Comparison of ENCODE assay signal across 28 cellular contexts in the genomic region with DNA sequence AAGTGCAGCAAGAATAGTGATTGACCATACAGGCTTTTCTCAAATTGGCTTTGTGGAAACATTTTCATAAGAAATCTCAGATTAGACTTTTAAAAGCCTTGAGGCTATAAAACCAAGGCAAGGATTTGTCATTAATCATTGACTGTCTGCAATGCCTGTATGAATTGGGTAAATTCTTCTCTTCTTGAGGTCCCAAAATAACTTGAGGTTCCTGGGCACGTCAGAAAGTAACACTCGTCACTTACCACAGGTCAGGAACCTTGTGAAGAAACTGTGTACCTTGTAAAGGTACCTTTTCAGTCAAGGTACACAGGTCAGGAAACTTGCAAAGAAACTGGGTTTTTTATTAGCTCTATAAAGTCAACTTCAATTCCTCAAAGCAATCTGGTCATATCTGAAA. TPM values are rescaled to one million over a fixed set of nuclear protein-coding genes. Genes with fewer than 3 reads are reported as not detected.
DNase-seq lines count a peak whose midpoint lies in the region; ATAC-seq, FAIRE-seq and TF ChIP-seq lines count a peak whose summit lies in the region.
"Had no signal": no experiment of that assay in that cellular context is flagged by ENCODE, and none has a peak within 500 bp of the region (broad histone marks: within the 10 kb centered on the region; RNA-seq: fewer than 3 reads in every experiment).

No MANE protein-coding gene starts in this region.

- TF ChIP-seq POLR2A in GM12891 (IDR thresholded peaks at IDR 0.05; ENCODE audit: low read depth, low read length), result no peak

- ATAC-seq in WTC11, result no peak
- ATAC-seq in left colon, result peak; percentile 94
- no peak for ATAC-seq in HG02840 (IDR thresholded peaks at IDR 0.05; ENCODE audit: low FRiP score, unreplicated experiment)

- intact Hi-C loops in left colon (cut with DNase I, micrococcal nuclease), result no loop called here

- H3K9ac ChIP-seq in HUES48 (ENCODE audit: low read depth, low read length), result no peak overlapping the region

- peak overlapping the region; percentile 2 for H3K27ac ChIP-seq in HUES48 (ENCODE audit: low read depth, low read length)
- H3K27ac ChIP-seq: SK-N-MC had no signal

- peaks cover 28% of the 10 kb centered on the region for H3K4me1 ChIP-seq in HUES48 (ENCODE audit: control insufficient read depth, insufficient read depth, low read length)
- H3K4me1 ChIP-seq: BE2C had no signal

- H3K27me3 ChIP-seq in HUES48 (ENCODE audit: control insufficient read depth, insufficient read depth, low read length), result no peaks in the 10 kb centered on the region

- no peak for TF ChIP-seq CTCF in WTC11 (IDR thresholded peaks at IDR 0.05)

- peaks cover 51% of the 10 kb centered on the region for H3K4me1 Mint-ChIP-seq in WTC11

- H3K27me3 Mint-ChIP-seq in WTC11 (ENCODE audit: low read depth), result no peaks in the 10 kb centered on the region
- H3K27me3 Mint-ChIP-seq: CD8-positive, alpha-beta memory T cell had no signal

- H3K9me3 Mint-ChIP-seq in WTC11, result peaks cover 3% of the 10 kb centered on the region; the same call in 1 of the 2 replicates
- H3K9me3 Mint-ChIP-seq: CD8-positive, alpha-beta memory T cell; HFFc6 had no signal

- H3K9me3 ChIP-seq in HUES48 (ENCODE audit: control insufficient read depth, insufficient read depth, low read length), result no peaks in the 10 kb centered on the region
- H3K9me3 ChIP-seq: BE2C, HAP-1 had no signal

- no peak overlapping the region for H3K4me3 ChIP-seq in HUES48 (ENCODE audit: low read depth, low read length)
- H3K4me3 ChIP-seq: HAP-1, SK-N-MC had no signal

- POLR2A ChIA-PET in WTC11 (lab: Charles Lee), result interaction anchor here (0.6 to 0.7 kb wide), 3 partner anchors 9 to 863 kb away, joined by 3 to 7 read pairs (median 3); no protein-coding TSS in a partner anchor

- peaks cover 6% of the 10 kb centered on the region for H3K36me3 Mint-ChIP-seq in WTC11

- no peaks in the 10 kb centered on the region for H3K36me3 ChIP-seq in HUES48 (ENCODE audit: control insufficient read depth, insufficient read depth, low read length)
- H3K36me3 ChIP-seq: BE2C, HAP-1 had no signal

- H3K4me3 Mint-ChIP-seq in WTC11, result no peak overlapping the region
- H3K4me3 Mint-ChIP-seq: CD14-positive monocyte; CD8-positive, alpha-beta memory T cell; HFFc6 had no signal

- DNase-seq in GM12891 (ENCODE audit: insufficient read length, low spot score) (no peak), WTC11 (ENCODE audit: low spot score) (no peak), left colon (no peak), dermis blood vessel endothelial cell (no peak), COLO668 (lab: John Stamatoyannopoulos, UW; ENCODE audit: unreplicated experiment) (no peak), NCI-H524 treated with DMSO at 0.1 percent for 48 hours (lab: John Stamatoyannopoulos, UW) (no peak)
- DNase-seq: 8988T; ACHN; BE2C; Calu3; CD8-positive, alpha-beta memory T cell; DND-41; HFFc6; Kasumi-1; MV-4-11; NCI-H1105; NCI-H1436 treated with DMSO at 0.1 percent for 48 hours; NCI-H1930; NCI-H446 treated with DMSO at 0.1 percent for 48 hours; NCI-H526 treated with DMSO at 0.1 percent for 48 hours; OCI-M1; SIG-M5 had no signal

- peak; percentile 68 for FAIRE-seq in GM12891 (lab: Jason Lieb, UNC)
- FAIRE-seq: RCC 7860 had no signal

- CTCF ChIA-PET in WTC11 (lab: Charles Lee), result interaction anchor here (0.6 kb wide), 1 partner anchor 65 kb away, joined by 3 read pairs; no protein-coding TSS in a partner anchor

- peak overlapping the region; percentile 63; the same call in 1 of the 2 replicates for H3K27ac Mint-ChIP-seq in WTC11
- H3K27ac Mint-ChIP-seq: CD14-positive monocyte; CD8-positive, alpha-beta memory T cell; HFFc6 had no signal

TF ChIP-seq in GM12891, 5 proteins besides CTCF, POLR2A, EP300 and RAD21:
- TF ChIP-seq SPI1 (IDR thresholded peaks at IDR 0.05; ENCODE audit: low read depth, low read length) (no peak), PAX5 (IDR thresholded peaks at IDR 0.05; ENCODE audit: insufficient read depth, low read length, severe bottlenecking) (no peak), TAF1 (IDR thresholded peaks at IDR 0.05; ENCODE audit: low read depth, low read length) (no peak), POU2F2 (IDR thresholded peaks at IDR 0.05; ENCODE audit: low read depth, low read length) (no peak), POLR2AphosphoS5 (IDR thresholded peaks at IDR 0.05; ENCODE audit: low read depth, low read length) (no peak)

TF ChIP-seq in WTC11, 78 proteins besides CTCF, POLR2A, EP300 and RAD21:
- TF ChIP-seq EMX1 (CRISPR knock-in tag; IDR thresholded peaks at IDR 0.05), result no peak
- no peak for TF ChIP-seq PREB (CRISPR knock-in tag; IDR thresholded peaks at IDR 0.05; ENCODE audit: borderline replicate concordance)
- TF ChIP-seq ATF1 (CRISPR knock-in tag; IDR thresholded peaks at IDR 0.05), result no peak
- TF ChIP-seq MXD4 (CRISPR knock-in tag; IDR thresholded peaks at IDR 0.05; ENCODE audit: borderline replicate concordance), result no peak
- TF ChIP-seq SMAD4 (CRISPR knock-in tag; IDR thresholded peaks at IDR 0.05), result no peak
- no peak for TF ChIP-seq TEAD1 (CRISPR knock-in tag; IDR thresholded peaks at IDR 0.05)
- TF ChIP-seq HMGA2 (CRISPR knock-in tag; IDR thresholded peaks at IDR 0.05), result no peak
- TF ChIP-seq TCF7 (CRISPR knock-in tag; IDR thresholded peaks at IDR 0.05; ENCODE audit: low read depth), result no peak
- no peak for TF ChIP-seq GABPB1 (CRISPR knock-in tag; IDR thresholded peaks at IDR 0.05)
- TF ChIP-seq, protein P1, sequence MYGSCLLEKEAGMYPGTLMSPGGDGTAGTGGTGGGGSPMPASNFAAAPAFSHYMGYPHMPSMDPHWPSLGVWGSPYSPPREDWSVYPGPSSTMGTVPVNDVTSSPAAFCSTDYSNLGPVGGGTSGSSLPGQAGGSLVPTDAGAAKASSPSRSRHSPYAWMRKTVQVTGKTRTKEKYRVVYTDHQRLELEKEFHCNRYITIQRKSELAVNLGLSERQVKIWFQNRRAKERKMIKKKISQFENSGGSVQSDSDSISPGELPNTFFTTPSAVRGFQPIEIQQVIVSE (CRISPR knock-in tag; IDR thresholded peaks at IDR 0.05; ENCODE audit: borderline replicate concordance), result no peak
- TF ChIP-seq ZNF532 (CRISPR knock-in tag; IDR thresholded peaks at IDR 0.05; ENCODE audit: borderline replicate concordance), result no peak
- no peak for TF ChIP-seq ZNF121 (CRISPR knock-in tag; IDR thresholded peaks at IDR 0.05)

RNA-seq across cellular contexts. Expression of gene SORL1, which starts 43.3 kb away (rescaled TPM):
- polyA plus RNA-seq in GM12891 (2012; ENCODE audit: low read depth, missing spikeins), result 49.9 TPM
- total RNA-seq in WTC11 (2021), result 78.1 to 87.1 TPM (median 78.1 TPM) in 3 replicates
- 100 to 1,000 TPM; 130 to 132 TPM for total RNA-seq in left colon
- total RNA-seq in dermis blood vessel endothelial cell, result 0.05 and 0.17 TPM in 2 replicates

Comparison
In these comparisons a context has a peak if more than half of its experiments do, and no peak if none do; other contexts are left out.
1. RNA of gene SORL1, which starts 43.3 kb away (total RNA-seq): 130 to 132 TPM in left colon and 78.1 to 87.1 TPM in WTC11; 0.05 to 0.17 TPM in dermis blood vessel endothelial cell; every median in the first group is over 10 times any median in the second.